ENCODE assay signal across 12 cellular contexts in the genomic region with DNA sequence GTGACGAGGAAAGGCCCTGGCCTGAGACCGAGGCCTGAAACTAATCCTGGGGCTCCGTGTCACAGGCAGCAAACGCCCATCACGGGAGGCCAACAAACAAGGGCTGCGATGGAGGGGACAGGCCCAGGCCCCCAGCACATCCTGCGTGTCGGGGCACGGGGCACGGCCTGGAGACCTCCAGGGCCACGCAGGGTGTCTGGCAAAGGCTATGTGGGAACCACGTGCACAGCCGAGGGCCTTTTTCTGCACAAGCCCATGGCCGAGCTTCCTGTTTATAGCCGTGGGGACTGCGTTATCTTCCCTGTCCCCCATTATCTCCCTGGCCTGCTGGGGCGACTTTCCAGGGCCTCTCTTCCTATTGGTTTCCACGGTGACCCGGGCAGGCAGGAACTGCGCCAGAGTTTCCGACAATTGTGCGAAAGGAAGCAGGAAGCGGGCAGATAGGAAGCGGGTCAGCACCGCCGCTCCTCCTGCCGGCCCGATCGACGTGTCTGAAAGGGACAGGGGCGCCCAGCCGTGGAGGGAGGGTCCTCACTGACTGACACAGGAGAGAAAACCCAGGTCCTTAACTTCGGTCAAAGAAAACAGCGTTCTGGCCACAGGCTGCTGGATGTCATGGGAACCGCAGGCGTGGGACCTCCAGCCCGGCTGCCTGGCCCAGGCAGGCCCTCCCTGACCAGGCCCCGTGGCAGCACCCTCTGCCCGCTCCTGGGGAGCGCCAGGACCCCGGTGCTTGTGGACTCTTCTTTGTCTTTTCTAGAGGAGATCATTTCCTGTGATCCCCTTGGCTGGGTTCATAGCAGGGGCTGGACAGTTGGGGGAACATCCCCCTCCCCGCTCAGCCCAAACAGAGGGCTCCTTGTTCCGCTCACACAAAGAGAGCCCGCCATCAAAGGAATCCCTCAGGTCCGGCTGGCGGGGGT. TPM values are rescaled to one million over a fixed set of nuclear protein-coding genes. Genes with fewer than 3 reads are reported as not detected.
A peak's percentile ranks its signal among the peaks of the same experiment; 100 is the strongest.
DNase-seq lines count a peak whose midpoint lies in the region; FAIRE-seq and TF ChIP-seq lines count a peak whose summit lies in the region.
"Had no signal": no experiment of that assay in that cellular context is flagged by ENCODE, and none has a peak within 500 bp of the region (broad histone marks: within the 10 kb centered on the region; RNA-seq: fewer than 3 reads in every experiment).

No MANE protein-coding gene starts in this region.

- DNase-seq in amygdala (lab: John Stamatoyannopoulos, UW) (peak in 54 of 56 donors; percentile 34 to 91 (median 74)), frontal cortex (ENCODE audit: low spot score in 2 of 2) (peak; percentile 83 to 95), substantia nigra (lab: John Stamatoyannopoulos, UW) (peak; percentile 49 to 94 (median 77)), GM12892 (ENCODE audit: insufficient read length) (no peak), GM10248 (ENCODE audit: extremely low spot score) (no peak), NCI-H1092 (lab: John Stamatoyannopoulos, UW) (no peak)
- no peak for DNase-seq in effector CD8-positive, alpha-beta T cell (lab: John Stamatoyannopoulos, UW)
- DNase-seq: activated naive CD4-positive, alpha-beta T cell treated with anti-CD3 and anti-CD28 coated beads, Interleukin-2, amount 50 U/mL, for 16 hours had no signal

- H3K9me3 ChIP-seq in mesodermal cell (ENCODE audit: control insufficient read depth, low read length) = no peaks in the 10 kb centered on the region
- H3K9me3 ChIP-seq: BLaER1 had no signal

- no peak for TF ChIP-seq CTCF in GM10248 (IDR thresholded peaks at IDR 0.05; ENCODE audit: control extremely low read depth, extremely low read depth, low read depth, missing control alignments)

- H3K4me1 ChIP-seq in mesodermal cell (ENCODE audit: control insufficient read depth, insufficient read depth, low read length, poor library complexity, severe bottlenecking) = peaks cover 3% of the 10 kb centered on the region
- H3K4me1 ChIP-seq: BLaER1 had no signal

- WGBS in mesodermal cell (ENCODE audit: insufficient coverage in 2 of 2), 2 experiments = 88 to 92% methylated on average over 44 to 46 of the region's 46 CpGs

- H3K36me3 ChIP-seq in mesodermal cell (ENCODE audit: control insufficient read depth, insufficient read depth, low read length) = peaks cover 96% of the 10 kb centered on the region

- no peak overlapping the region for H3K4me3 ChIP-seq in mesodermal cell (ENCODE audit: extremely low read depth, insufficient read depth, low read length, poor library complexity, severe bottlenecking)
- H3K4me3 ChIP-seq: BLaER1 had no signal

- TF ChIP-seq POLR2A in GM12892 (IDR thresholded peaks at IDR 0.05; ENCODE audit: low read depth, low read length) = no peak

- no peak for FAIRE-seq in frontal cortex (lab: Jason Lieb, UNC)
- FAIRE-seq in GM12892 (lab: Jason Lieb, UNC) = no peak
- FAIRE-seq: endometrium, islet of Langerhans had no signal

- peak overlapping the region; percentile 85 for H3K27ac ChIP-seq in mesodermal cell (ENCODE audit: low read depth, low read length, severe bottlenecking)
- H3K27ac ChIP-seq in substantia nigra (ENCODE audit: low read depth, low read length, poor library complexity, severe bottlenecking) = peak overlapping the region; percentile 90
- H3K27ac ChIP-seq: BLaER1 had no signal

- CTCF ChIA-PET in GM10248 (lab: Yijun Ruan, JAX) = no interaction called here

- POLR2A ChIA-PET in GM10248 (lab: Yijun Ruan, JAX) = no interaction called here

RNA-seq across cellular contexts. Expression of a gene that starts 29.1 kb away (rescaled TPM):
- 9.0 TPM for total RNA-seq in frontal cortex
- polyA plus RNA-seq in mesodermal cell (2013, experiment 1 of 2) = 55.1 TPM
- polyA plus RNA-seq in mesodermal cell (2013, experiment 2 of 2) = 44.5 TPM
- polyA plus RNA-seq in GM12892 (2012; ENCODE audit: missing spikeins) = 21.2 TPM

RNA-seq across cellular contexts. Expression of a gene that starts 33.9 kb away (rescaled TPM):
- 15.9 TPM for total RNA-seq in frontal cortex
- polyA plus RNA-seq in mesodermal cell (2013, experiment 1 of 2) = 65.5 TPM
- 44.0 TPM for polyA plus RNA-seq in mesodermal cell (2013, experiment 2 of 2)
- polyA plus RNA-seq in GM12892 (2012; ENCODE audit: missing spikeins) = 2.1 TPM

Comparison
In these comparisons a context has a peak if more than half of its experiments do, and no peak if none do; other contexts are left out.
1. DNase-seq: peak in amygdala (54 of 56), frontal cortex (2 of 2) and substantia nigra (49 of 49); none in GM12892 (single experiment), GM10248 (single experiment), effector CD8-positive, alpha-beta T cell (single experiment) and NCI-H1092 (single experiment).